11 cellular contexts compared by ENCODE assay signal in the genomic region with DNA sequence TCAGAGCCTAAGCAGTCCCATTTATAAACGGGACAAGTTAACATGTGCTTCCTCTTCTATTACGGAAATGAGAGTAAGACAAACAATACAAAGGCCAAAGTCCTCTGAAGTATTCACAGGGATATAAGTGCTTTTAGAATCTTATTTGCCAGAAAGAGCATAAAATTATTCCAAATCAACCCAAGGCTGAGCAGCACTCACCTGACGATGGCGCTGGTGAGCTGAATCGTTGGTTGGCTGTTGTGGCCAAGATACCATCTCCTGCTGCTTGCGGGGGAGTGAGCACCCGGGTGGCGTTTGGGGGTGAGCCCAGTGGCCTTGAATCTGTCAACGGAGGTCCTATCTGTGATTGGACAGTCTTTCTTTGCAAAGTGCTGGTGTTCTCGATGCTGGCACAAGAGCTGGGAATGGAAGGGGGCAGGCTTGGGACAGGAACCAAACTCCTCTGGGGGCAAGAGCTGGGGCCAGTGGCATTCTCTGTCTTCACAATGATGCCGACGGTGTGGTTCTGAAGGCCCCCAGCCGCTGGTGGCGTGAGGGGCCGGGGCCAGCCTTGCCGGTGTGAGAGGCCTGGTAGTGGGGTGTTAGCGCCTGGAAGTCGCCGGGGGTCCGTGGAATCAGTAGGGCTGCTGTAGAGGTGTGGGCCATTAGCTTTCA. TPM values are rescaled to one million over a fixed set of nuclear protein-coding genes. Genes with fewer than 3 reads are reported as not detected.
DNase-seq lines count a peak whose midpoint lies in the region; ATAC-seq and TF ChIP-seq lines count a peak whose summit lies in the region.
"Had no signal": no experiment of that assay in that cellular context is flagged by ENCODE, and none has a peak within 500 bp of the region (broad histone marks: within the 10 kb centered on the region; RNA-seq: fewer than 3 reads in every experiment).

No MANE protein-coding gene starts in this region.

- DNase-seq in LNCaP clone FGC (ENCODE audit: low read depth) (no peak), dermis blood vessel endothelial cell (peak; percentile 85), AG08396 (ENCODE audit: low spot score) (no peak), occipital lobe (lab: John Stamatoyannopoulos, UW) (no peak)
- peak; percentile 52 for DNase-seq in natural killer cell treated with Interleukin-12 subunit alpha and Interleukin-12 subunit beta and Interleukin-15 and Interleukin-18, amount 100 ng/mL, for 72 hours (ENCODE audit: low spot score)
- DNase-seq: GF-D8; NCI-H524; stimulated activated naive CD4-positive, alpha-beta T cell treated with Interleukin-2 at 50 U/mL for 16 hours had no signal

- H3K36me3 Mint-ChIP-seq in natural killer cell treated with Interleukin-12 subunit alpha and Interleukin-12 subunit beta and Interleukin-15 and Interleukin-18, amount 100 ng/mL, for 72 hours: peaks cover 23% of the 10 kb centered on the region

- TF ChIP-seq CTCF in DOHH2 (IDR thresholded peaks at IDR 0.05; ENCODE audit: low read depth, low read length, poor library complexity, severe bottlenecking) (peak; percentile 53), LNCaP clone FGC (IDR thresholded peaks at IDR 0.05; ENCODE audit: control insufficient read depth, extremely low read depth, insufficient read depth) (peak; percentile 20; the same call in 1 of the 2 replicates)

- H3K27ac Mint-ChIP-seq in natural killer cell treated with Interleukin-12 subunit alpha and Interleukin-12 subunit beta and Interleukin-15 and Interleukin-18, amount 100 ng/mL, for 72 hours: no peak overlapping the region

- no peak for ATAC-seq in natural killer cell treated with Interleukin-12 subunit alpha and Interleukin-12 subunit beta and Interleukin-15 and Interleukin-18, amount 100 ng/mL, for 72 hours
- no peak for ATAC-seq in HG03457 (IDR thresholded peaks at IDR 0.05; ENCODE audit: unreplicated experiment)
- no peak for ATAC-seq in HG03378 (IDR thresholded peaks at IDR 0.05; ENCODE audit: unreplicated experiment)

- no peaks in the 10 kb centered on the region for H3K79me2 ChIP-seq in DOHH2 (ENCODE audit: control insufficient read depth, low read length)

- peaks cover 96% of the 10 kb centered on the region for H3K36me3 ChIP-seq in DOHH2 (ENCODE audit: control insufficient read depth, low read length)

- H3K4me3 ChIP-seq in DOHH2 (ENCODE audit: low read length): no peak overlapping the region
- no peak overlapping the region for H3K4me3 ChIP-seq in LNCaP clone FGC (ENCODE audit: low read depth, low read length)

- no peak overlapping the region for H3K27ac ChIP-seq in DOHH2 (ENCODE audit: low read depth, low read length)

- H3K27me3 Mint-ChIP-seq in natural killer cell treated with Interleukin-12 subunit alpha and Interleukin-12 subunit beta and Interleukin-15 and Interleukin-18, amount 100 ng/mL, for 72 hours: no peaks in the 10 kb centered on the region

- no peaks in the 10 kb centered on the region; the same call in 1 of the 2 replicates for H3F3A ChIP-seq in DOHH2 (ENCODE audit: control insufficient read depth, insufficient read depth)

- no peak overlapping the region for H3K4me3 Mint-ChIP-seq in natural killer cell treated with Interleukin-12 subunit alpha and Interleukin-12 subunit beta and Interleukin-15 and Interleukin-18, amount 100 ng/mL, for 72 hours

- H3K27me3 ChIP-seq in DOHH2 (ENCODE audit: control insufficient read depth, low read length): no peaks in the 10 kb centered on the region

- peaks cover 9 to 15% of the 10 kb centered on the region in 2 donors for H3K4me1 Mint-ChIP-seq in natural killer cell treated with Interleukin-12 subunit alpha and Interleukin-12 subunit beta and Interleukin-15 and Interleukin-18, amount 100 ng/mL, for 72 hours (ENCODE audit: low read depth in 2 of 2)

- no peaks in the 10 kb centered on the region for H3K9me3 Mint-ChIP-seq in natural killer cell treated with Interleukin-12 subunit alpha and Interleukin-12 subunit beta and Interleukin-15 and Interleukin-18, amount 100 ng/mL, for 72 hours

- H4K20me1 ChIP-seq in DOHH2 (ENCODE audit: control insufficient read depth, insufficient read depth, low read depth, low read length): no peaks in the 10 kb centered on the region; the same call in 1 of the 2 replicates

- H3K9me2 ChIP-seq in DOHH2 (replicated peaks; ENCODE audit: control insufficient read depth, low read length): no peaks in the 10 kb centered on the region

- H3K4me2 ChIP-seq in DOHH2 (ENCODE audit: low read length): no peak overlapping the region

- no peaks in the 10 kb centered on the region for H3K4me1 ChIP-seq in DOHH2 (ENCODE audit: control insufficient read depth, low read length)

- no peaks in the 10 kb centered on the region for H3K9me3 ChIP-seq in DOHH2 (ENCODE audit: control insufficient read depth, insufficient read depth, low read length)

RNA-seq across cellular contexts. Expression of a gene that starts 9.5 kb away (rescaled TPM):
- total RNA-seq in dermis blood vessel endothelial cell (18.7 and 20.5 TPM in 2 replicates), occipital lobe (27.1 TPM)
- 10 to 100 TPM; 22.5 to 26.1 TPM for total RNA-seq in natural killer cell treated with Interleukin-12 subunit alpha and Interleukin-12 subunit beta and Interleukin-15 and Interleukin-18, amount 100 ng/mL, for 72 hours

RNA-seq across cellular contexts. Expression of a gene that starts 14.9 kb away (rescaled TPM):
- total RNA-seq in dermis blood vessel endothelial cell (130 and 195 TPM in 2 replicates), occipital lobe (20.0 TPM)
- 10 to 100 TPM; 79.3 to 95.8 TPM for total RNA-seq in natural killer cell treated with Interleukin-12 subunit alpha and Interleukin-12 subunit beta and Interleukin-15 and Interleukin-18, amount 100 ng/mL, for 72 hours

RNA-seq across cellular contexts. Expression of a gene that starts 38.9 kb away (rescaled TPM):
- total RNA-seq in dermis blood vessel endothelial cell (16.8 and 25.8 TPM in 2 replicates), occipital lobe (44.8 TPM)
- 10 to 100 TPM; 68.0 to 72.2 TPM for total RNA-seq in natural killer cell treated with Interleukin-12 subunit alpha and Interleukin-12 subunit beta and Interleukin-15 and Interleukin-18, amount 100 ng/mL, for 72 hours

RNA-seq across cellular contexts. Expression of a gene that starts 57.6 kb away (rescaled TPM):
- 37.8 and 49.1 TPM in 2 replicates for total RNA-seq in dermis blood vessel endothelial cell
- 100 to 1,000 TPM in 1 of 2 donors, 10 to 100 TPM in 1; 55.9 to 105 TPM for total RNA-seq in natural killer cell treated with Interleukin-12 subunit alpha and Interleukin-12 subunit beta and Interleukin-15 and Interleukin-18, amount 100 ng/mL, for 72 hours
- 21.8 TPM for total RNA-seq in occipital lobe

Comparison
In these comparisons a context has a peak if more than half of its experiments do, and no peak if none do; other contexts are left out.
1. DNase-seq: peak in dermis blood vessel endothelial cell (single experiment) and natural killer cell treated with Interleukin-12 subunit alpha and Interleukin-12 subunit beta and Interleukin-15 and Interleukin-18, amount 100 ng/mL, for 72 hours (single experiment); none in LNCaP clone FGC (single experiment), AG08396 (single experiment) and occipital lobe (single experiment).